In the genomic region with DNA sequence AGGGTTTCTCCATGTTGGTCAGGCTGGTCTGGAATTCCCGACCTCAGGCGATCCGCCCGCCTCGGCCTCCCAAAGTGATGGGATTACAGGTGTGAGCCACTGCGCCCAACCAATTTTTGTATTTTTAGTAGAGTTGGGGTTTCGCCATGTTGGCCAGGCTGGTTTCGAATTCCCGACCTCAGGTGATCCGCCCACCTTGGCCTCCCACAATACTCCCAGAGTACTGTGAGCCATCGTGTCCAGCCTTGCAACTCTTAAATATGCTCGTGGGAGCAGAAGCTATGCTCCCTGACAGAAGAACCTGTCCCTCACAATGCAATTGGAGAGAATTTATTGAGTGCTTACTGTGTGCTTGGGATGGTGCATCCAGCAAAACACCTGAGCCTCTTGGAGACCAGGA, we compare ENCODE assay signal across 1 cellular context.
TF ChIP-seq lines count a peak whose summit lies in the region.

No MANE protein-coding gene starts in this region.

TF ChIP-seq in HEK293, 187 proteins besides CTCF, POLR2A, EP300 and RAD21:
- TF ChIP-seq EGR2 (tag by site-specific recombination; IDR thresholded peaks at IDR 0.05; ENCODE audit: low read depth) (peak; percentile 64), ZFHX2 (tag by site-specific recombination; conservative IDR thresholded peaks at IDR 0.05) (peak; percentile 56)
